In the genomic region with DNA sequence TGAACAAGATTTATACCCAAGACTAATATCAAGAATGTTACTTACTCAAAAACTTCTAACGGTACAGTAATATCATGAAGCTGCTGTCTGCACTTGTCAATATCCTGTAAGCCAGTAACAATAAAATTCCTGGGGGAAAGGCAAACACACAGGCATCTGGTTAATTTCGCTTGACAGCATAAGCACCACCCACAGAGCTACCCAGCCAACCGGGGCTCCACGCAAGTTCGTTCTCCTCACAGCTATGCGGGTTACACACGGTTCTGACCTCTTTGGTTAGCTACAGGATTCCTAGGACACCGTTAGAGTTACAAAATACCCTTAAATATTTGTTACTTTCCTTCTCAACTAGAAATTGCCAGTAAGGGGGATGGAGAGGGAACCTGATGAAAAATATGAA, we compare ENCODE assay signal across 8 cellular contexts. TPM values are rescaled to one million over a fixed set of nuclear protein-coding genes. Genes with fewer than 3 reads are reported as not detected.
DNase-seq lines count a peak whose midpoint lies in the region; ATAC-seq and TF ChIP-seq lines count a peak whose summit lies in the region.

No MANE protein-coding gene starts in this region.

- H3K9me3 ChIP-seq in colonic mucosa (no peaks in the 10 kb centered on the region), body of pancreas (no peaks in the 10 kb centered on the region)
- no peaks in the 10 kb centered on the region for H3K9me3 ChIP-seq in naive thymus-derived CD4-positive, alpha-beta T cell (ENCODE audit: control insufficient read depth in 2 of 3, low read length in 3 of 3)

- H3K36me3 Mint-ChIP-seq in naive thymus-derived CD4-positive, alpha-beta T cell = peaks cover 14 to 41% (median 34%) of the 10 kb centered on the region in 5 donors

- H3K27me3 Mint-ChIP-seq in naive thymus-derived CD4-positive, alpha-beta T cell = no peaks in the 10 kb centered on the region

- peak overlapping the region; percentile 89 to 100 (median 98) for H3K4me3 Mint-ChIP-seq in naive thymus-derived CD4-positive, alpha-beta T cell

- H3K36me3 ChIP-seq in colonic mucosa (peaks cover 11% of the 10 kb centered on the region), body of pancreas (replicated peaks in 1 of 2; ENCODE audit: insufficient read depth in 1 of 2, low read depth in 2 of 2) (peaks cover 8 to 33% of the 10 kb centered on the region in 2 donors)
- H3K36me3 ChIP-seq in naive thymus-derived CD4-positive, alpha-beta T cell (ENCODE audit: control insufficient read depth in 2 of 3, insufficient read depth in 3 of 3, low read length in 3 of 3) = peaks cover 16 to 50% (median 30%) of the 10 kb centered on the region in 3 experiments

- peaks cover 30 to 69% (median 60%) of the 10 kb centered on the region in 7 donors for H3K4me1 Mint-ChIP-seq in naive thymus-derived CD4-positive, alpha-beta T cell

- H3K4me3 ChIP-seq in LNCaP clone FGC (ENCODE audit: low read depth, low read length) = peak overlapping the region; percentile 95
- peak overlapping the region; percentile 100 for H3K4me3 ChIP-seq in colonic mucosa
- H3K4me3 ChIP-seq in naive thymus-derived CD4-positive, alpha-beta T cell (ENCODE audit: low read length) = peak overlapping the region; percentile 92
- peak overlapping the region in 1 of 2 donors; percentile 89 for H3K4me3 ChIP-seq in body of pancreas

- H3K4me1 ChIP-seq in colonic mucosa (no peaks in the 10 kb centered on the region), body of pancreas (peaks cover 23% of the 10 kb centered on the region)
- H3K4me1 ChIP-seq in naive thymus-derived CD4-positive, alpha-beta T cell (ENCODE audit: control insufficient read depth in 2 of 2, insufficient read depth in 2 of 2, low read length in 2 of 2) = peaks cover 23 to 24% of the 10 kb centered on the region in 2 donors

- peak overlapping the region; percentile 95 to 99 (median 96) for H3K27ac Mint-ChIP-seq in naive thymus-derived CD4-positive, alpha-beta T cell

- TF ChIP-seq POLR2A in body of pancreas (IDR thresholded peaks at IDR 0.05) = no peak

- POLR2A ChIA-PET in naive thymus-derived CD4-positive, alpha-beta T cell (lab: Charles Lee) = no interaction called here

- TF ChIP-seq CTCF in LNCaP clone FGC (IDR thresholded peaks at IDR 0.05; ENCODE audit: control insufficient read depth, extremely low read depth, insufficient read depth) (no peak), colonic mucosa (IDR thresholded peaks at IDR 0.05) (no peak), GM20000 (IDR thresholded peaks at IDR 0.05; ENCODE audit: extremely low read depth, missing control alignments) (no peak), body of pancreas (IDR thresholded peaks at IDR 0.05) (no peak)

- WGBS in body of pancreas, 2 donors = 72 to 79% methylated on average over 8 of the region's 8 CpGs

- CTCF ChIA-PET in naive thymus-derived CD4-positive, alpha-beta T cell (lab: Charles Lee) = interaction anchor here (0.7 kb wide), 1 partner anchor 880 kb away, joined by 3 read pairs; no protein-coding TSS in a partner anchor

- DNase-seq in AG20443 (ENCODE audit: low spot score) (peak; percentile 39), LNCaP clone FGC (ENCODE audit: low read depth) (no peak), colonic mucosa (no peak), dedifferentiated amniotic fluid mesenchymal stem cell (ENCODE audit: extremely low spot score) (no peak), GM20000 (ENCODE audit: low spot score) (no peak), body of pancreas (no peak), HCEC 1CT (no peak)
- no peak for DNase-seq in naive thymus-derived CD4-positive, alpha-beta T cell

- H3K27me3 ChIP-seq in colonic mucosa = no peaks in the 10 kb centered on the region
- H3K27me3 ChIP-seq in naive thymus-derived CD4-positive, alpha-beta T cell (ENCODE audit: control insufficient read depth in 2 of 2, insufficient read depth in 2 of 2, low read length in 2 of 2) = no peaks in the 10 kb centered on the region
- H3K27me3 ChIP-seq in body of pancreas = no peaks in the 10 kb centered on the region

- H3K27ac ChIP-seq in colonic mucosa = no peak overlapping the region
- H3K27ac ChIP-seq in naive thymus-derived CD4-positive, alpha-beta T cell (ENCODE audit: low read depth, low read length) = peak overlapping the region; percentile 94
- no peak overlapping the region for H3K27ac ChIP-seq in body of pancreas

- H3K9me3 Mint-ChIP-seq in naive thymus-derived CD4-positive, alpha-beta T cell = no peaks in the 10 kb centered on the region

- intact Hi-C loops in colonic mucosa (cut with DNase I) = loop anchor here (10.0 kb wide), 1 partner anchor 368 kb away; no protein-coding TSS in a partner anchor
- intact Hi-C loops in naive thymus-derived CD4-positive, alpha-beta T cell (cut with micrococcal nuclease) = loop anchor here (5.0 to 10.0 kb wide), 3 partner anchors 85 to 368 kb away; no protein-coding TSS in a partner anchor
- intact Hi-C loops in body of pancreas (cut with DNase I) = no loop called here

- H3K9ac ChIP-seq in colonic mucosa (ENCODE audit: low read depth in 2 of 2, low read length in 2 of 2) = peak overlapping the region; percentile 81 to 96

- no peak for ATAC-seq in naive thymus-derived CD4-positive, alpha-beta T cell
- no peak for ATAC-seq in body of pancreas

RNA-seq across cellular contexts. Expression of gene MED10, which starts 1.2 kb away (rescaled TPM):
- total RNA-seq in colonic mucosa (10 to 100 TPM; 25.0 to 27.3 TPM), body of pancreas (10 to 100 TPM in 1 of 2 donors, 1 to 10 TPM in 1; 9.6 to 15.5 TPM)
- total RNA-seq in naive thymus-derived CD4-positive, alpha-beta T cell = 10 to 100 TPM; 46.0 to 79.7 (median 61.2) TPM
- polyA plus RNA-seq in naive thymus-derived CD4-positive, alpha-beta T cell = 100 to 1,000 TPM; 106 to 121 TPM
